ENCODE assay signal across 8 cellular contexts in genomic region chr22:39471421-39472141, GRCh38. TPM values are rescaled to one million over a fixed set of nuclear protein-coding genes. Genes with fewer than 3 reads are reported as not detected.
A peak's percentile ranks its signal among the peaks of the same experiment; 100 is the strongest.
DNase-seq lines count a peak whose midpoint lies in the region; ATAC-seq, FAIRE-seq and TF ChIP-seq lines count a peak whose summit lies in the region.

No MANE protein-coding gene starts in this region.

- no peaks in the 10 kb centered on the region for H3K9me1 ChIP-seq in endothelial cell of umbilical vein (replicated peaks; ENCODE audit: control insufficient read depth, extremely low read depth, insufficient read depth, low read length)

- dilution Hi-C loops in endothelial cell of umbilical vein (cut with MboI; ENCODE audit: extremely low pct_ligation_motif_present, low sequenced_read_pairs), result no loop called here

- H3K9me3 ChIP-seq in DND-41 (ENCODE audit: insufficient read depth, low read length, severe bottlenecking) (no peaks in the 10 kb centered on the region), OCI-LY7 (ENCODE audit: low read length) (no peaks in the 10 kb centered on the region), endothelial cell of umbilical vein (replicated peaks; ENCODE audit: control insufficient read depth, insufficient read depth, low read length) (no peaks in the 10 kb centered on the region), pancreas (no peaks in the 10 kb centered on the region), SJCRH30 (replicated peaks) (no peaks in the 10 kb centered on the region)

- ATAC-seq in DND-41 (ENCODE audit: insufficient read depth, low read depth), result peak; percentile 33; the same call in 2 of the 3 replicates
- ATAC-seq in GM21529 (IDR thresholded peaks at IDR 0.05; ENCODE audit: unreplicated experiment), result peak; percentile 55
- peak in 3 of 4 donors; percentile 20 to 39 (median 31) for ATAC-seq in pancreas

- DNase-seq in DND-41 (no peak), OCI-LY7 (ENCODE audit: low spot score) (no peak), endothelial cell of umbilical vein (ENCODE audit: low read depth, low spot score) (peak; percentile 8), pancreas (no peak), SK-N-DZ (ENCODE audit: low spot score) (no peak), foreskin melanocyte (no peak), SJCRH30 (no peak)

- H2AFZ ChIP-seq in DND-41 (ENCODE audit: low read depth, low read length) (no peak overlapping the region), OCI-LY7 (ENCODE audit: low read length) (no peak overlapping the region), endothelial cell of umbilical vein (ENCODE audit: low read depth, low read length) (peak overlapping the region; percentile 20)

- H3K27ac ChIP-seq in DND-41 (ENCODE audit: low read length) (no peak overlapping the region), OCI-LY7 (ENCODE audit: low read depth, low read length, poor library complexity, severe bottlenecking) (peak overlapping the region; percentile 66), endothelial cell of umbilical vein (ENCODE audit: insufficient read depth, low read depth, low read length) (no peak overlapping the region), pancreas (peak overlapping the region in 2 of 4 donors; percentile 28 to 53), SJCRH30 (no peak overlapping the region)

- no peak for TF ChIP-seq CTCF in DND-41 (IDR thresholded peaks at IDR 0.05; ENCODE audit: borderline replicate concordance, extremely low read depth, low read length, poor library complexity, severe bottlenecking)
- TF ChIP-seq CTCF in OCI-LY7 (conservative IDR thresholded peaks at IDR 0.05; ENCODE audit: low read length), result no peak
- no peak for TF ChIP-seq CTCF in endothelial cell of umbilical vein (IDR thresholded peaks at IDR 0.05; ENCODE audit: extremely low read depth in 1 of 2, insufficient read depth in 1 of 2, low read depth in 1 of 2, low read length in 2 of 2)
- TF ChIP-seq CTCF in pancreas (IDR thresholded peaks at IDR 0.05), result no peak

- no TSS peak for BruUV-seq in OCI-LY7 (replicated peaks; lab: Mats Ljungman, UMichigan)
- BruUV-seq in endothelial cell of umbilical vein (replicated peaks; lab: Mats Ljungman, UMichigan), result no TSS peak

- peak; percentile 26 for FAIRE-seq in endothelial cell of umbilical vein (lab: Jason Lieb, UNC)
- FAIRE-seq in pancreas (lab: Jason Lieb, UNC), result no peak

- H3K36me3 ChIP-seq in DND-41 (ENCODE audit: insufficient read depth, low read length) (no peaks in the 10 kb centered on the region), OCI-LY7 (ENCODE audit: insufficient read depth, low read length) (peaks cover 30% of the 10 kb centered on the region; the same call in 1 of the 2 replicates), endothelial cell of umbilical vein (ENCODE audit: control insufficient read depth in 2 of 2, extremely low read depth in 1 of 2, insufficient read depth in 2 of 2, low read length in 2 of 2) (no peaks in the 10 kb centered on the region), pancreas (no peaks in the 10 kb centered on the region), SJCRH30 (no peaks in the 10 kb centered on the region)

- H3K4me3 ChIP-seq in DND-41 (ENCODE audit: low read depth in 1 of 2, low read length in 2 of 2), result no peak overlapping the region
- H3K4me3 ChIP-seq in OCI-LY7 (ENCODE audit: low read depth, low read length, poor library complexity, severe bottlenecking), result peak overlapping the region; percentile 25
- H3K4me3 ChIP-seq in endothelial cell of umbilical vein (replicated peaks in 1 of 3; ENCODE audit: insufficient read depth in 1 of 3, low read depth in 1 of 3, low read length in 3 of 3), result no peak overlapping the region
- H3K4me3 ChIP-seq in pancreas, result no peak overlapping the region
- no peak overlapping the region for H3K4me3 ChIP-seq in SJCRH30

- H3K79me2 ChIP-seq in DND-41 (ENCODE audit: insufficient read depth, low read length) (no peaks in the 10 kb centered on the region), OCI-LY7 (ENCODE audit: insufficient read depth, low read depth, low read length) (peaks cover 36% of the 10 kb centered on the region; the same call in 1 of the 2 replicates), endothelial cell of umbilical vein (ENCODE audit: control insufficient read depth, insufficient read depth, low read length) (no peaks in the 10 kb centered on the region)

- H3K4me1 ChIP-seq in DND-41 (ENCODE audit: insufficient read depth, low read length), result no peaks in the 10 kb centered on the region; the same call in 1 of the 2 replicates
- H3K4me1 ChIP-seq in OCI-LY7 (ENCODE audit: insufficient read depth, low read length, poor library complexity, severe bottlenecking), result peaks cover 82% of the 10 kb centered on the region
- H3K4me1 ChIP-seq in endothelial cell of umbilical vein (ENCODE audit: control insufficient read depth, extremely low read depth, insufficient read depth, low read length), result peaks cover 3% of the 10 kb centered on the region
- H3K4me1 ChIP-seq in pancreas, result peaks cover 6 to 21% (median 11%) of the 10 kb centered on the region in 3 donors
- peaks cover 4% of the 10 kb centered on the region; the same call in 1 of the 2 replicates for H3K4me1 ChIP-seq in SJCRH30

- TF ChIP-seq POLR2A in endothelial cell of umbilical vein (IDR thresholded peaks at IDR 0.05; ENCODE audit: low read depth, low read length), result no peak

- H3K9me2 ChIP-seq in OCI-LY7 (ENCODE audit: insufficient read depth, low read length), result no peaks in the 10 kb centered on the region

- intact Hi-C loops in OCI-LY7 (cut with micrococcal nuclease; ENCODE audit: unreplicated experiment), result loop anchor here (5.0 kb wide), 1 partner anchor 74 kb away; the partner anchor contains the start of gene TAB1
- intact Hi-C loops in endothelial cell of umbilical vein (cut with micrococcal nuclease), result no loop called here
- intact Hi-C loops in pancreas (cut with DNase I), result no loop called here

- CTCF ChIA-PET in OCI-LY7 (lab: Charles Lee; ENCODE audit: unreplicated experiment) (no interaction called here), endothelial cell of umbilical vein (lab: Charles Lee) (interaction anchor here (0.8 kb wide), 2 partner anchors 43 to 57 kb away, joined by 3 read pairs; no protein-coding TSS in a partner anchor)

- H3K27me3 ChIP-seq in DND-41 (ENCODE audit: insufficient read depth, low read length, poor library complexity) (peaks cover 3% of the 10 kb centered on the region), endothelial cell of umbilical vein (ENCODE audit: control insufficient read depth in 2 of 2, insufficient read depth in 2 of 2, low read length in 2 of 2) (no peaks in the 10 kb centered on the region), pancreas (no peaks in the 10 kb centered on the region), SJCRH30 (no peaks in the 10 kb centered on the region; the same call in 1 of the 2 replicates)

- no peak overlapping the region for H3K9ac ChIP-seq in DND-41 (ENCODE audit: low read depth, low read length)
- H3K9ac ChIP-seq in endothelial cell of umbilical vein (replicated peaks; ENCODE audit: extremely low read depth, insufficient read depth, low read length), result no peak overlapping the region

- H4K20me1 ChIP-seq in DND-41 (ENCODE audit: insufficient read depth, low read length), result no peaks in the 10 kb centered on the region; the same call in 1 of the 2 replicates
- peaks cover 6% of the 10 kb centered on the region; the same call in 1 of the 2 replicates for H4K20me1 ChIP-seq in OCI-LY7 (ENCODE audit: insufficient read depth, low read length)
- no peaks in the 10 kb centered on the region for H4K20me1 ChIP-seq in endothelial cell of umbilical vein (replicated peaks; ENCODE audit: control insufficient read depth, extremely low read depth, insufficient read depth, low read length)

- POLR2A ChIA-PET in OCI-LY7 (lab: Charles Lee), result interaction anchor here (0.6 to 1.7 kb wide), 3 partner anchors 24 to 108 kb away, joined by 3 to 5 read pairs (median 3); no protein-coding TSS in a partner anchor
- POLR2A ChIA-PET in endothelial cell of umbilical vein (lab: Charles Lee), result no interaction called here

- H3K4me2 ChIP-seq in DND-41 (ENCODE audit: insufficient read depth, low read length), result no peak overlapping the region
- H3K4me2 ChIP-seq in OCI-LY7 (ENCODE audit: low read length), result peak overlapping the region; percentile 76
- H3K4me2 ChIP-seq in endothelial cell of umbilical vein (ENCODE audit: insufficient read depth, low read length), result no peak overlapping the region

- WGBS in pancreas, 2 donors, result 57 to 60% methylated on average over 13 of the region's 13 CpGs

RNA-seq across cellular contexts. Expression of gene MGAT3, which starts 14.8 kb away (rescaled TPM):
- 15.4 and 16.3 TPM in 2 replicates for total RNA-seq in OCI-LY7 (2014; rRNA removed; shearing (Covaris generic))
- total RNA-seq in OCI-LY7 (2022) (34.1 and 44.3 TPM in 2 replicates), endothelial cell of umbilical vein (not detected in 2 replicates), pancreas (1 to 10 TPM; 1.6 to 4.2 (median 2.5) TPM)
- polyA plus RNA-seq in endothelial cell of umbilical vein (not detected in 2 replicates), pancreas (1 to 10 TPM; 1.5 to 1.9 TPM)
- polyA plus RNA-seq in endothelial cell of umbilical vein (2011; cell fraction: cytosol; rRNA removed), result not detected in 2 replicates
- polyA plus RNA-seq in endothelial cell of umbilical vein (2011; cell fraction: nucleus; rRNA removed), result not detected in 2 replicates
- polyA plus RNA-seq in endothelial cell of umbilical vein (2012), result not detected in 2 replicates
- polyA minus RNA-seq in endothelial cell of umbilical vein, result 0.17 and 0.29 TPM in 2 replicates
- not detected for polyA minus RNA-seq in endothelial cell of umbilical vein (2011; cell fraction: cytosol; rRNA and poly(A)+ RNA removed)
- not detected in 2 replicates for polyA minus RNA-seq in endothelial cell of umbilical vein (2011; cell fraction: nucleus; rRNA and poly(A)+ RNA removed)
- 15.0 and 16.0 TPM in 2 replicates for polyA plus RNA-seq in SK-N-DZ (2014; cell fraction: cytosol; rRNA removed)
- 9.4 and 13.3 TPM in 2 replicates for polyA plus RNA-seq in SK-N-DZ (2014; cell fraction: nucleus; rRNA removed)
- not detected in 2 replicates for total RNA-seq in SJCRH30 (2014; rRNA removed; shearing (Covaris generic))

RNA-seq across cellular contexts. Expression of gene MIEF1, which starts 30.5 kb away (rescaled TPM):
- 32.5 and 34.1 TPM in 2 replicates for total RNA-seq in OCI-LY7 (2014; rRNA removed; shearing (Covaris generic))
- total RNA-seq in OCI-LY7 (2022), result 51.9 and 55.0 TPM in 2 replicates
- total RNA-seq in endothelial cell of umbilical vein, result 24.7 and 31.1 TPM in 2 replicates
- 14.2 and 14.8 TPM in 2 replicates for polyA plus RNA-seq in endothelial cell of umbilical vein
- 13.2 and 13.6 TPM in 2 replicates for polyA plus RNA-seq in endothelial cell of umbilical vein (2011; cell fraction: cytosol; rRNA removed)
- 10.4 and 11.0 TPM in 2 replicates for polyA plus RNA-seq in endothelial cell of umbilical vein (2011; cell fraction: nucleus; rRNA removed)
- 16.4 and 18.8 TPM in 2 replicates for polyA plus RNA-seq in endothelial cell of umbilical vein (2012)
- 28.1 and 29.4 TPM in 2 replicates for polyA minus RNA-seq in endothelial cell of umbilical vein
- 16.6 TPM for polyA minus RNA-seq in endothelial cell of umbilical vein (2011; cell fraction: cytosol; rRNA and poly(A)+ RNA removed)
- 7.9 and 11.6 TPM in 2 replicates for polyA minus RNA-seq in endothelial cell of umbilical vein (2011; cell fraction: nucleus; rRNA and poly(A)+ RNA removed)
- total RNA-seq in pancreas, result 10 to 100 TPM in 5 of 6 donors, 1 to 10 TPM in 1; 8.8 to 15.1 (median 12.7) TPM
- polyA plus RNA-seq in pancreas, result 1 to 10 TPM; 6.3 TPM
- polyA plus RNA-seq in SK-N-DZ (2014; cell fraction: cytosol; rRNA removed), result 30.9 and 38.7 TPM in 2 replicates
- 13.4 and 15.8 TPM in 2 replicates for polyA plus RNA-seq in SK-N-DZ (2014; cell fraction: nucleus; rRNA removed)
- total RNA-seq in SJCRH30 (2014; rRNA removed; shearing (Covaris generic)), result 31.5 and 32.0 TPM in 2 replicates

RNA-seq across cellular contexts. Expression of gene ATF4, which starts 48.8 kb away (rescaled TPM):
- total RNA-seq in OCI-LY7 (2014; rRNA removed; shearing (Covaris generic)), result 716 and 720 TPM in 2 replicates
- total RNA-seq in OCI-LY7 (2022) (732 and 779 TPM in 2 replicates), endothelial cell of umbilical vein (312 and 324 TPM in 2 replicates), pancreas (100 to 1,000 TPM; 155 to 472 (median 217) TPM)
- polyA plus RNA-seq in endothelial cell of umbilical vein (581 and 668 TPM in 2 replicates), pancreas (100 to 1,000 TPM; 418 to 423 TPM)
- 869 and 960 TPM in 2 replicates for polyA plus RNA-seq in endothelial cell of umbilical vein (2011; cell fraction: cytosol; rRNA removed)
- 1,073 and 1,121 TPM in 2 replicates for polyA plus RNA-seq in endothelial cell of umbilical vein (2011; cell fraction: nucleus; rRNA removed)
- 312 and 313 TPM in 2 replicates for polyA plus RNA-seq in endothelial cell of umbilical vein (2012)
- polyA minus RNA-seq in endothelial cell of umbilical vein, result 203 and 214 TPM in 2 replicates
- polyA minus RNA-seq in endothelial cell of umbilical vein (2011; cell fraction: cytosol; rRNA and poly(A)+ RNA removed), result 187 TPM
- polyA minus RNA-seq in endothelial cell of umbilical vein (2011; cell fraction: nucleus; rRNA and poly(A)+ RNA removed), result 160 and 165 TPM in 2 replicates
- polyA plus RNA-seq in SK-N-DZ (2014; cell fraction: cytosol; rRNA removed), result 496 and 507 TPM in 2 replicates
- polyA plus RNA-seq in SK-N-DZ (2014; cell fraction: nucleus; rRNA removed), result 518 and 549 TPM in 2 replicates
- 190 and 238 TPM in 2 replicates for total RNA-seq in SJCRH30 (2014; rRNA removed; shearing (Covaris generic))
